1 cellular context compared by ENCODE assay signal in the genomic region with DNA sequence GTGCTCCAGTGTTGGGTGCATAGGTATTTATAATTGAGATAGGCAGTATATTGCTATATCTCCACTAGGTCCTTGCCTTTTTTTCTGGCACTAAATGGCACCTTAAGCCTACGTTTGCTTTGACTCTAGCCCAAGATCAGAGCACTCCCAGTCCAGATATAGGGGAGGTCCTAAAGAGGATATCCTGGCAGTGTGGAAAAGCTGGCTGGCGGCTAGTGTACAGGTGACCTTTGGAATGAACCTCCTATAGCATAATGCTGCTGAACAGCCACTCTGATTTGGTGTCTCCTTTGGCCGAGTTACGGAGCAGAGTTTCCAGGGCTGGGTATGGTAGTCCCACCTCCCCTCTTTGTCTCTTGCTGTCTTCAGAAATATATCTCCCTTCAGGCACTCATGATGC.
TF ChIP-seq lines count a peak whose summit lies in the region.

No MANE protein-coding gene starts in this region.

TF ChIP-seq in HepG2, 621 proteins besides CTCF, POLR2A, EP300 and RAD21:
- 0 out of 2 replicates have a peak, but pooled peaks have one; percentile 13 for TF ChIP-seq HNF4G (IDR thresholded peaks at IDR 0.05; ENCODE audit: borderline replicate concordance, low read depth, low read length)
- no peak for TF ChIP-seq HNF4G (CRISPR knock-in tag; IDR thresholded peaks at IDR 0.05; ENCODE audit: borderline replicate concordance, low read depth)
- 0 out of 2 replicates have a peak, but pooled peaks have one; percentile 7 for TF ChIP-seq HNF4A (CRISPR knock-in tag; IDR thresholded peaks at IDR 0.05)
- TF ChIP-seq MAF1 (CRISPR knock-in tag; IDR thresholded peaks at IDR 0.05; ENCODE audit: borderline replicate concordance): no peak
- TF ChIP-seq, protein P1, sequence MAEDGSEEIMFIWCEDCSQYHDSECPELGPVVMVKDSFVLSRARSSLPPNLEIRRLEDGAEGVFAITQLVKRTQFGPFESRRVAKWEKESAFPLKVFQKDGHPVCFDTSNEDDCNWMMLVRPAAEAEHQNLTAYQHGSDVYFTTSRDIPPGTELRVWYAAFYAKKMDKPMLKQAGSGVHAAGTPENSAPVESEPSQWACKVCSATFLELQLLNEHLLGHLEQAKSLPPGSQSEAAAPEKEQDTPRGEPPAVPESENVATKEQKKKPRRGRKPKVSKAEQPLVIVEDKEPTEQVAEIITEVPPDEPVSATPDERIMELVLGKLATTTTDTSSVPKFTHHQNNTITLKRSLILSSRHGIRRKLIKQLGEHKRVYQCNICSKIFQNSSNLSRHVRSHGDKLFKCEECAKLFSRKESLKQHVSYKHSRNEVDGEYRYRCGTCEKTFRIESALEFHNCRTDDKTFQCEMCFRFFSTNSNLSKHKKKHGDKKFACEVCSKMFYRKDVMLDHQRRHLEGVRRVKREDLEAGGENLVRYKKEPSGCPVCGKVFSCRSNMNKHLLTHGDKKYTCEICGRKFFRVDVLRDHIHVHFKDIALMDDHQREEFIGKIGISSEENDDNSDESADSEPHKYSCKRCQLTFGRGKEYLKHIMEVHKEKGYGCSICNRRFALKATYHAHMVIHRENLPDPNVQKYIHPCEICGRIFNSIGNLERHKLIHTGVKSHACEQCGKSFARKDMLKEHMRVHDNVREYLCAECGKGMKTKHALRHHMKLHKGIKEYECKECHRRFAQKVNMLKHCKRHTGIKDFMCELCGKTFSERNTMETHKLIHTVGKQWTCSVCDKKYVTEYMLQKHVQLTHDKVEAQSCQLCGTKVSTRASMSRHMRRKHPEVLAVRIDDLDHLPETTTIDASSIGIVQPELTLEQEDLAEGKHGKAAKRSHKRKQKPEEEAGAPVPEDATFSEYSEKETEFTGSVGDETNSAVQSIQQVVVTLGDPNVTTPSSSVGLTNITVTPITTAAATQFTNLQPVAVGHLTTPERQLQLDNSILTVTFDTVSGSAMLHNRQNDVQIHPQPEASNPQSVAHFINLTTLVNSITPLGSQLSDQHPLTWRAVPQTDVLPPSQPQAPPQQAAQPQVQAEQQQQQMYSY (CRISPR knock-in tag; IDR thresholded peaks at IDR 0.05): peak; percentile 72
